In the genomic region with DNA sequence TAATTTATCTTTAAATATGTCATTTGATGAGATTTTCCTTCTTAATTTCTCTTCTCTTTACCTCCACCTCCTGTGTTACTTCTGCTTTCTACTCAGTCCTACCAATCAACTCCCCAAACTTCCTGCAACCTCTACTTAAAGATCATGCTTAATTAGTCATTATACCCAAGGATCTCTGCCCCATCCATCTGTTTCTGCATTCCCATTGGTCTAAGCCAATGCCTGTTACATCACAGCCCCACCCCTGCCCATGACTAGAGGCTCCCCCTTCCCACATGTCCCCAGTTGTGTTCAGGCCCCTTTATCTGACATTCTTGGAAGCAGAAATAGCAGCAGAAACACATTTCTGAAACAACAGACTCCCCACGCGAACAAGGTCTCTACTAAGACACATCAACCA, we compare ENCODE assay signal across 31 cellular contexts.
DNase-seq lines count a peak whose midpoint lies in the region; ATAC-seq, FAIRE-seq and TF ChIP-seq lines count a peak whose summit lies in the region.
"Had no signal": no experiment of that assay in that cellular context is flagged by ENCODE, and none has a peak within 500 bp of the region (broad histone marks: within the 10 kb centered on the region; RNA-seq: fewer than 3 reads in every experiment).

No MANE protein-coding gene starts in this region.

- no peak for TF ChIP-seq RAD21 in HepG2 (CRISPR knock-in tag; IDR thresholded peaks at IDR 0.05)

- H4K20me1 ChIP-seq in HepG2 (ENCODE audit: insufficient read depth, low read length), result no peaks in the 10 kb centered on the region

- POLR2A ChIA-PET in HepG2 (lab: Yijun Ruan, JAX), result no interaction called here

- peaks cover 4% of the 10 kb centered on the region for H3K9me3 Mint-ChIP-seq in nephron progenitor cell
- H3K9me3 Mint-ChIP-seq: activated naive CD4-positive, alpha-beta T cell treated with anti-CD3 and anti-CD28 coated beads, Interleukin-2, amount 50 U/mL, for 72 hours; CD8-positive, alpha-beta T cell; endodermal cell; naive thymus-derived CD8-positive, alpha-beta T cell had no signal

- in situ Hi-C loops in HepG2 (cut with HindIII; ENCODE audit: extremely low pct_ligation_motif_present, low pct_unique_long_range_greater_than_20kb) (no loop called here), GM13976 (cut with MboI; ENCODE audit: low sequenced_read_pairs, unreplicated experiment) (loop anchor here (25.0 kb wide), 1 partner anchor 446 kb away; no protein-coding TSS in a partner anchor)

- TF ChIP-seq POLR2A in HepG2 (IDR thresholded peaks at IDR 0.05; ENCODE audit: insufficient read depth in 1 of 2, low read depth in 2 of 2, low read length in 2 of 2) (no peak), right lobe of liver (IDR thresholded peaks at IDR 0.05) (no peak)

- peaks cover 1% of the 10 kb centered on the region for H3K36me3 Mint-ChIP-seq in nephron progenitor cell (ENCODE audit: low read depth)
- H3K36me3 Mint-ChIP-seq: activated naive CD4-positive, alpha-beta T cell treated with anti-CD3 and anti-CD28 coated beads, Interleukin-2, amount 50 U/mL, for 72 hours; CD8-positive, alpha-beta T cell; mesothelial cell of epicardium; naive thymus-derived CD8-positive, alpha-beta T cell had no signal

- TF ChIP-seq EP300 in HepG2 (IDR thresholded peaks at IDR 0.05; ENCODE audit: low read depth in 2 of 2, low read length in 2 of 2), result no peak
- TF ChIP-seq EP300 in HepG2 (CRISPR knock-in tag; IDR thresholded peaks at IDR 0.05; ENCODE audit: borderline replicate concordance), result no peak

- H3K79me2 ChIP-seq in HepG2 (ENCODE audit: insufficient read depth, low read length), result no peaks in the 10 kb centered on the region

- H3K27ac ChIP-seq in HepG2 (ENCODE audit: extremely low read length, insufficient read depth, low read length) (no peak overlapping the region), right lobe of liver (no peak overlapping the region)
- H3K27ac ChIP-seq: skin epidermis had no signal

- H3K27me3 Mint-ChIP-seq in nephron progenitor cell (ENCODE audit: low read depth, poor library complexity), result no peaks in the 10 kb centered on the region

- peak overlapping the region; percentile 41 for H3K4me3 Mint-ChIP-seq in nephron progenitor cell
- H3K4me3 Mint-ChIP-seq: CD8-positive, alpha-beta T cell; endodermal cell; mesothelial cell of epicardium; naive thymus-derived CD8-positive, alpha-beta T cell had no signal

- no peak overlapping the region for H3K9ac ChIP-seq in HepG2 (ENCODE audit: insufficient read depth, low read depth, low read length)

- peaks cover 22% of the 10 kb centered on the region for H3K4me1 ChIP-seq in HepG2 (ENCODE audit: insufficient read depth, low read length)
- no peaks in the 10 kb centered on the region for H3K4me1 ChIP-seq in right lobe of liver

- no peaks in the 10 kb centered on the region for H3K9me3 ChIP-seq in HepG2 (ENCODE audit: low read length)
- no peaks in the 10 kb centered on the region for H3K9me3 ChIP-seq in right lobe of liver
- H3K9me3 ChIP-seq: tibial nerve had no signal

- H3K4me3 ChIP-seq in HepG2 (replicated peaks in 1 of 3; ENCODE audit: insufficient read depth in 1 of 3, low read depth in 2 of 3, low read length in 3 of 3) (no peak overlapping the region), right lobe of liver (no peak overlapping the region)
- H3K4me3 ChIP-seq: skin epidermis, tibial nerve had no signal

- H3K36me3 ChIP-seq in HepG2 (replicated peaks in 1 of 2; ENCODE audit: control insufficient read depth in 1 of 2, insufficient read depth in 2 of 2, low read length in 2 of 2) (no peaks in the 10 kb centered on the region), right lobe of liver (no peaks in the 10 kb centered on the region)
- H3K36me3 ChIP-seq: tibial nerve had no signal

- H3K4me2 ChIP-seq in HepG2 (ENCODE audit: low read depth, low read length), result no peak overlapping the region

- ATAC-seq in HepG2 (no peak; the same call in 2 of the 3 replicates), right lobe of liver (no peak), Right ventricle myocardium superior (ENCODE audit: poor library complexity) (peak; percentile 55), HG02678 (IDR thresholded peaks at IDR 0.05; ENCODE audit: unreplicated experiment) (no peak), HG03520 (IDR thresholded peaks at IDR 0.05; ENCODE audit: unreplicated experiment) (no peak), GM19455 (IDR thresholded peaks at IDR 0.05; ENCODE audit: unreplicated experiment) (no peak)
- ATAC-seq: activated naive CD4-positive, alpha-beta T cell treated with anti-CD3 and anti-CD28 coated beads, Interleukin-2, amount 50 U/mL, for 72 hours; CD8-positive, alpha-beta T cell; HCT116; naive thymus-derived CD8-positive, alpha-beta T cell had no signal

- H2AFZ ChIP-seq in HepG2 (ENCODE audit: low read length), result no peak overlapping the region

- intact Hi-C loops in HepG2 (cut with micrococcal nuclease; ENCODE audit: unreplicated experiment) (no loop called here), right lobe of liver (cut with DNase I) (no loop called here), Right ventricle myocardium superior (cut with DNase I) (no loop called here)

- CTCF ChIA-PET in HepG2 (lab: Yijun Ruan, JAX; ENCODE audit: low intra/inter-chr PET ratio, low total read pairs), result no interaction called here

- H3K27me3 ChIP-seq in HepG2 (ENCODE audit: control insufficient read depth in 1 of 2, insufficient read depth in 2 of 2, low read length in 2 of 2) (peaks cover 0 to 55% of the 10 kb centered on the region in 2 experiments; a peak in 3 of 5 replicates), right lobe of liver (no peaks in the 10 kb centered on the region)

- H3K4me1 Mint-ChIP-seq in nephron progenitor cell, result peaks cover 75% of the 10 kb centered on the region
- H3K4me1 Mint-ChIP-seq: naive thymus-derived CD8-positive, alpha-beta T cell had no signal

- no peak for TF ChIP-seq CTCF in HepG2 (CRISPR knock-in tag; IDR thresholded peaks at IDR 0.05)
- no peak for TF ChIP-seq CTCF in right lobe of liver (IDR thresholded peaks at IDR 0.05)
- TF ChIP-seq CTCF in nephron progenitor cell (IDR thresholded peaks at IDR 0.05), result no peak
- TF ChIP-seq CTCF in GM13976 (IDR thresholded peaks at IDR 0.05; ENCODE audit: borderline replicate concordance, control extremely low read depth, extremely low read depth, insufficient read depth, missing control alignments), result no peak

- BruUV-seq in HepG2 (replicated peaks; lab: Mats Ljungman, UMichigan), result no TSS peak

- 97% methylated on average over 2 of the region's 2 CpGs for WGBS in HepG2 (ENCODE audit: low lambda C conversion rate)
- 87% methylated on average over 2 of the region's 2 CpGs for WGBS in right lobe of liver (ENCODE audit: insufficient coverage, low coverage, low lambda C conversion rate, missing lambda C conversion rate)

- no peak for FAIRE-seq in HepG2 (lab: Jason Lieb, UNC)
- FAIRE-seq: astrocyte, colon, HTR-8/SVneo had no signal

- no peak for DNase-seq in HepG2 (ENCODE audit: low spot score)
- DNase-seq in right lobe of liver, result no peak
- DNase-seq in Right ventricle myocardium superior, result no peak
- no peak for DNase-seq in nephron progenitor cell
- no peak for DNase-seq in GM13976 (ENCODE audit: low spot score)
- DNase-seq: activated CD4-positive, alpha-beta T cell treated with anti-CD3 and anti-CD28 coated beads for 1 hour; activated T-cell treated with anti-CD3 and anti-CD28 coated beads, Interleukin-2, amount 50 U/mL, for 48 hours; AML-193; CD8-positive, alpha-beta T cell; DMS53; endodermal cell; GF-D8; kidney glomerular epithelial cell; naive thymus-derived CD8-positive, alpha-beta T cell; NCI-H1092 treated with DMSO at 0.1 percent for 48 hours; NCI-H2029; NCI-H2227 treated with DMSO at 0.1 percent for 48 hours; NCI-H748 treated with DMSO at 0.1 percent for 48 hours; stimulated activated CD4-positive, alpha-beta T cell treated with anti-CD3 and anti-CD28 coated beads, Interleukin-2, amount 100 ng/mL, for 48 hours; stimulated activated naive CD4-positive, alpha-beta T cell had no signal

- peak overlapping the region; percentile 99 for H3K27ac Mint-ChIP-seq in nephron progenitor cell
- H3K27ac Mint-ChIP-seq: activated naive CD4-positive, alpha-beta T cell treated with anti-CD3 and anti-CD28 coated beads, Interleukin-2, amount 50 U/mL, for 72 hours; CD8-positive, alpha-beta T cell; endodermal cell; naive thymus-derived CD8-positive, alpha-beta T cell had no signal

TF ChIP-seq in HepG2, 621 proteins besides CTCF, POLR2A, EP300 and RAD21:
- TF ChIP-seq ZSCAN9 (CRISPR knock-in tag; IDR thresholded peaks at IDR 0.05; ENCODE audit: borderline replicate concordance), result 0 out of 2 replicates have a peak, but pooled peaks have one; percentile 4
- TF ChIP-seq GABPA (IDR thresholded peaks at IDR 0.05; ENCODE audit: low read depth, low read length), result no peak
- TF ChIP-seq GABPA (CRISPR knock-in tag; IDR thresholded peaks at IDR 0.05; ENCODE audit: low read depth), result no peak
- no peak for TF ChIP-seq U2AF2 (IDR thresholded peaks at IDR 0.05; ENCODE audit: low read depth, low read length)
- TF ChIP-seq, protein P1, sequence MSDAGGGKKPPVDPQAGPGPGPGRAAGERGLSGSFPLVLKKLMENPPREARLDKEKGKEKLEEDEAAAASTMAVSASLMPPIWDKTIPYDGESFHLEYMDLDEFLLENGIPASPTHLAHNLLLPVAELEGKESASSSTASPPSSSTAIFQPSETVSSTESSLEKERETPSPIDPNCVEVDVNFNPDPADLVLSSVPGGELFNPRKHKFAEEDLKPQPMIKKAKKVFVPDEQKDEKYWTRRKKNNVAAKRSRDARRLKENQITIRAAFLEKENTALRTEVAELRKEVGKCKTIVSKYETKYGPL (CRISPR knock-in tag; IDR thresholded peaks at IDR 0.05), result no peak
- TF ChIP-seq, protein P2, sequence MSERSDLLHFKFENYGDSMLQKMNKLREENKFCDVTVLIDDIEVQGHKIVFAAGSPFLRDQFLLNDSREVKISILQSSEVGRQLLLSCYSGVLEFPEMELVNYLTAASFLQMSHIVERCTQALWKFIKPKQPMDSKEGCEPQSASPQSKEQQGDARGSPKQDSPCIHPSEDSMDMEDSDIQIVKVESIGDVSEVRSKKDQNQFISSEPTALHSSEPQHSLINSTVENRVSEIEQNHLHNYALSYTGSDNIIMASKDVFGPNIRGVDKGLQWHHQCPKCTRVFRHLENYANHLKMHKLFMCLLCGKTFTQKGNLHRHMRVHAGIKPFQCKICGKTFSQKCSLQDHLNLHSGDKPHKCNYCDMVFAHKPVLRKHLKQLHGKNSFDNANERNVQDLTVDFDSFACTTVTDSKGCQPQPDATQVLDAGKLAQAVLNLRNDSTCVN (CRISPR knock-in tag; IDR thresholded peaks at IDR 0.05; ENCODE audit: borderline replicate concordance), result no peak
TF ChIP-seq in HepG2: peak in this region for 1.
